Comparison of ENCODE assay signal across 9 cellular contexts in the genomic region with DNA sequence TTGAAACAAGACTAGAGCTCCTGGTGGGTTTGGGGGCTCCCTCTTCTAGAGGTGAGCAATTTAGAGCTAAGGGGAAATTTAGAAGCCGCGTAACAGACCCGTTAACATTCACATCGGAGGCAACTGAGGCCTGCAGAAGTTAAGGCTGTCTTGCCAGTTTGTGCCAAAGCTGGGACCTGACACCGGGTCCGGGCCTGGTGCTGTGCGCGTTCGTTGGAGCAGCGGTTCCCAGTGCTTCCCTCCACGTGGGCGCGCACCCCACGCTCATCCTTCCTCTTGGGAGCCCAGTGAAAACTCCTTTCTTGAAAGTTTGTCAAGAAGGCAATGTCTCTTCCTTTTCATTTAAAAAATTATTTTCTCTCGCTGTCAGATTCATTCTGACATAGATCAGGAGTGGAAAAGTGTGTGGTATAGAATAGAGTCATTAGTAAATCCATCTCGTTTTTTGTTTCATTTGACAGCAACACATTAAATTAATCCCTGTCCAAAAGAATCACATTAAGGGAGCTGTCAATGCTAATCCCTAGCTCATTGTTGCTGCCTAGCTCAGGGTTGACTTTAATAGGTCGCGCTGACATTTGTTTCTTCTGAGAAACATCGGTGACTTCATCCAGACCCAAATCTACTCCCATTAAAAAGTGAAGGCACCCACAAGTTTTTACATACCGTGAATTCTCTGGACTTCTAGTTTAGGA. TPM values are rescaled to one million over a fixed set of nuclear protein-coding genes. Genes with fewer than 3 reads are reported as not detected.
DNase-seq lines count a peak whose midpoint lies in the region; ATAC-seq and TF ChIP-seq lines count a peak whose summit lies in the region.
"Had no signal": no experiment of that assay in that cellular context is flagged by ENCODE, and none has a peak within 500 bp of the region (broad histone marks: within the 10 kb centered on the region; RNA-seq: fewer than 3 reads in every experiment).

No MANE protein-coding gene starts in this region.

- WGBS in hepatocyte (ENCODE audit: low lambda C conversion rate, missing lambda C conversion rate), result 31% methylated on average over 20 of the region's 20 CpGs
- WGBS in trophoblast cell (ENCODE audit: extremely low coverage, insufficient coverage, insufficient read length), result no CpG with 5 or more reads among the region's 20 CpGs

- H3K23ac ChIP-seq in trophoblast cell (ENCODE audit: low read length), result peak overlapping the region; percentile 40

- H3K9me3 Mint-ChIP-seq in T-helper 1 cell treated with Interleukin-12 subunit alpha and Interleukin-12 subunit beta and Interleukin-4 antibody, amounts not matched to agents 30 μg/mL and 1 μg/mL, for 36 hours, result no peaks in the 10 kb centered on the region

- no peaks in the 10 kb centered on the region for H3K36me3 Mint-ChIP-seq in T-helper 1 cell treated with Interleukin-12 subunit alpha and Interleukin-12 subunit beta and Interleukin-4 antibody, amounts not matched to agents 30 μg/mL and 1 μg/mL, for 36 hours (ENCODE audit: low read depth)

- H2AK5ac ChIP-seq in trophoblast cell (ENCODE audit: low read length), result no peak overlapping the region

- H3K9ac ChIP-seq in trophoblast cell (ENCODE audit: low read length), result no peak overlapping the region
- H3K9ac ChIP-seq: parathyroid adenoma had no signal

- H3K79me2 ChIP-seq in hepatocyte (no peaks in the 10 kb centered on the region), trophoblast cell (ENCODE audit: control insufficient read depth, insufficient read depth, low read length, poor library complexity) (no peaks in the 10 kb centered on the region)
- H3K79me2 ChIP-seq: parathyroid adenoma had no signal

- H3K9me3 ChIP-seq in hepatocyte (ENCODE audit: low read depth) (no peaks in the 10 kb centered on the region), trophoblast cell (ENCODE audit: insufficient read depth, low read depth, low read length) (no peaks in the 10 kb centered on the region)

- no peak overlapping the region for H4K8ac ChIP-seq in trophoblast cell (ENCODE audit: low read depth, low read length)

- peak overlapping the region; percentile 90 for H3K27ac ChIP-seq in hepatocyte
- H3K27ac ChIP-seq in trophoblast cell (ENCODE audit: low read depth, low read length), result no peak overlapping the region
- no peak overlapping the region for H3K27ac ChIP-seq in brain microvascular endothelial cell

- TF ChIP-seq CTCF in hepatocyte (IDR thresholded peaks at IDR 0.05; ENCODE audit: poor library complexity), result no peak
- no peak for TF ChIP-seq CTCF in brain microvascular endothelial cell (IDR thresholded peaks at IDR 0.05; ENCODE audit: low read depth, low read length, missing control alignments)

- H3K4me1 ChIP-seq in hepatocyte (ENCODE audit: insufficient read depth) (peaks cover 6% of the 10 kb centered on the region), trophoblast cell (ENCODE audit: control insufficient read depth in 1 of 2, insufficient read depth in 2 of 2, low read length in 2 of 2) (peaks cover 4 to 5% of the 10 kb centered on the region in 2 experiments)

- no peak overlapping the region for H3K18ac ChIP-seq in trophoblast cell (ENCODE audit: low read length)

- in situ Hi-C loops in brain microvascular endothelial cell (cut with HindIII; ENCODE audit: low pct_ligation_motif_present, low sequenced_read_pairs), result no loop called here

- ATAC-seq in HG03025 (IDR thresholded peaks at IDR 0.05; ENCODE audit: low FRiP score, unreplicated experiment), result no peak

- no peak overlapping the region for H4K91ac ChIP-seq in trophoblast cell (ENCODE audit: low read depth, low read length)

- no peaks in the 10 kb centered on the region for H3K79me1 ChIP-seq in trophoblast cell (ENCODE audit: low read length)

- no peak overlapping the region for H3K4me3 ChIP-seq in hepatocyte
- H3K4me3 ChIP-seq in trophoblast cell (ENCODE audit: low read depth, low read length), result no peak overlapping the region
- no peak overlapping the region for H3K4me3 ChIP-seq in brain microvascular endothelial cell (ENCODE audit: low read depth, low read length)

- H3K4me3 Mint-ChIP-seq in T-helper 1 cell treated with Interleukin-12 subunit alpha and Interleukin-12 subunit beta and Interleukin-4 antibody, amounts not matched to agents 30 μg/mL and 1 μg/mL, for 36 hours, result peak overlapping the region; percentile 41

- peak overlapping the region; percentile 86 for H2AFZ ChIP-seq in hepatocyte
- no peak overlapping the region for H2AFZ ChIP-seq in trophoblast cell (ENCODE audit: insufficient read depth, low read length, poor library complexity)

- H3K27me3 Mint-ChIP-seq in T-helper 1 cell treated with Interleukin-12 subunit alpha and Interleukin-12 subunit beta and Interleukin-4 antibody, amounts not matched to agents 30 μg/mL and 1 μg/mL, for 36 hours (ENCODE audit: low read depth), result peaks cover 88% of the 10 kb centered on the region

- no peak overlapping the region for H3K14ac ChIP-seq in trophoblast cell (ENCODE audit: low read length)

- H2BK120ac ChIP-seq in trophoblast cell (ENCODE audit: insufficient read depth, low read length, poor library complexity), result no peak overlapping the region

- H4K12ac ChIP-seq in trophoblast cell (ENCODE audit: low read depth, low read length), result no peak overlapping the region

- H3K4me2 ChIP-seq in hepatocyte, result peak overlapping the region; percentile 87
- no peak overlapping the region for H3K4me2 ChIP-seq in trophoblast cell (ENCODE audit: low read length)

- H3K36me3 ChIP-seq in hepatocyte (replicated peaks; ENCODE audit: insufficient read depth, low read depth) (no peaks in the 10 kb centered on the region), trophoblast cell (ENCODE audit: control insufficient read depth in 1 of 2, insufficient read depth in 2 of 2, low read length in 2 of 2) (no peaks in the 10 kb centered on the region), brain microvascular endothelial cell (replicated peaks) (no peaks in the 10 kb centered on the region)

- no peaks in the 10 kb centered on the region for H3K9me2 ChIP-seq in hepatocyte (replicated peaks; ENCODE audit: insufficient read depth)

- peaks cover 80% of the 10 kb centered on the region for H3K27me3 ChIP-seq in hepatocyte
- peaks cover 18% of the 10 kb centered on the region for H3K27me3 ChIP-seq in trophoblast cell (ENCODE audit: insufficient read depth, low read length)
- H3K27me3 ChIP-seq in brain microvascular endothelial cell (replicated peaks), result peaks cover 21% of the 10 kb centered on the region

- DNase-seq in T-helper 1 cell (no peak), NCI-H82 treated with DMSO at 0.1 percent for 48 hours (lab: John Stamatoyannopoulos, UW; ENCODE audit: unreplicated experiment) (peak; percentile 37), hepatocyte (ENCODE audit: low spot score) (no peak), trophoblast cell (no peak), germinal center (ENCODE audit: low spot score) (no peak), brain microvascular endothelial cell (no peak)

- H3K4ac ChIP-seq in trophoblast cell (ENCODE audit: low read depth, low read length), result no peak overlapping the region

- no peak overlapping the region for H2BK5ac ChIP-seq in trophoblast cell (ENCODE audit: low read depth, low read length, poor library complexity)

- H4K20me1 ChIP-seq in hepatocyte (ENCODE audit: insufficient read depth, poor library complexity, severe bottlenecking), result no peaks in the 10 kb centered on the region

- peaks cover 10% of the 10 kb centered on the region for H3K4me1 Mint-ChIP-seq in T-helper 1 cell treated with Interleukin-12 subunit alpha and Interleukin-12 subunit beta and Interleukin-4 antibody, amounts not matched to agents 30 μg/mL and 1 μg/mL, for 36 hours (ENCODE audit: low read depth)

- H2BK12ac ChIP-seq in trophoblast cell (ENCODE audit: low read length), result no peak overlapping the region

- no peak overlapping the region for H3K27ac Mint-ChIP-seq in T-helper 1 cell treated with Interleukin-12 subunit alpha and Interleukin-12 subunit beta and Interleukin-4 antibody, amounts not matched to agents 30 μg/mL and 1 μg/mL, for 36 hours

RNA-seq across cellular contexts. Expression of a gene that starts 25.3 kb away (rescaled TPM):
- 34.8 and 40.3 TPM in 2 replicates for total RNA-seq in hepatocyte
- 21.2 and 21.5 TPM in 2 replicates for polyA plus RNA-seq in hepatocyte
- polyA plus RNA-seq in trophoblast cell (2013), result 24.4 and 24.6 TPM in 2 replicates
